In the genomic region with DNA sequence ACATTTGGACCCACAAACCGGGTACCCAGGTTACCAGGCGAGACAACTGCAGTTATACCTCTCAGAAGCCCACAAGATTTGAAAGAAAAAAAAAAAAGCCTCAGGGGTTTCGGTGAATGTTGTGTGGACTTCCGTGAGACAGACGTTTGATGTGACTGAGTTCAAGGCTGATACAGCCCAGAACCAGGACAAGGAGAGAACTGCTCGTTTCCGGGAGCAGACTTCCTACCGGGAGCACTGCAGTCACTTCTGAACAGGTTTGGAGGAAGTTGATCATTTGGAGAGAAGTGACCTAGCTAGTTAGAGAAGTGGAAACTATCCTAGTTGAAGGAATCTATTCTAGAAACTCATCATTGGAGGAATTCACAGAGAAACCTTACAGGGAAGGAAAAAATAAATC, we compare ENCODE assay signal across 9 cellular contexts. TPM values are rescaled to one million over a fixed set of nuclear protein-coding genes. Genes with fewer than 3 reads are reported as not detected.
DNase-seq lines count a peak whose midpoint lies in the region; ATAC-seq and TF ChIP-seq lines count a peak whose summit lies in the region.
"Had no signal": no experiment of that assay in that cellular context is flagged by ENCODE, and none has a peak within 500 bp of the region (broad histone marks: within the 10 kb centered on the region; RNA-seq: fewer than 3 reads in every experiment).

No MANE protein-coding gene starts in this region.

- no peak for TF ChIP-seq POLR2A in thyroid gland (IDR thresholded peaks at IDR 0.05)

- no peaks in the 10 kb centered on the region for H3K27me3 ChIP-seq in thyroid gland

- peaks cover 43% of the 10 kb centered on the region for H3K36me3 Mint-ChIP-seq in activated CD4-positive, alpha-beta T cell treated with anti-CD3 and anti-CD28 coated beads, Interleukin-2, amount 10 ng/mL, durations not matched to agents 24 days and 14 days (ENCODE audit: low read depth)
- peaks cover 40% of the 10 kb centered on the region for H3K36me3 Mint-ChIP-seq in activated CD8-positive, alpha-beta T cell treated with anti-CD3 and anti-CD28 coated beads for 36 hours (ENCODE audit: low read depth)

- H3K9me3 ChIP-seq in thyroid gland, result no peaks in the 10 kb centered on the region

- WGBS in thyroid gland, 2 donors, result 32 to 42% methylated on average over 8 of the region's 8 CpGs

- intact Hi-C loops in activated CD4-positive, alpha-beta T cell treated with anti-CD3 and anti-CD28 coated beads, Interleukin-2, amount 10 ng/mL, durations not matched to agents 24 days and 14 days (cut with micrococcal nuclease), result loop anchor here (1.0 to 2.0 kb wide), 2 partner anchors 10 to 36 kb away; no protein-coding TSS in a partner anchor
- intact Hi-C loops in activated CD8-positive, alpha-beta T cell treated with anti-CD3 and anti-CD28 coated beads for 36 hours (cut with micrococcal nuclease), result loop anchor here (5.0 kb wide), 1 partner anchor 49 kb away; a partner anchor contains a TSS
- intact Hi-C loops in thyroid gland (cut with DNase I), result loop anchor here (5.0 kb wide), 1 partner anchor 36 kb away; no protein-coding TSS in a partner anchor

- H3K36me3 ChIP-seq in thyroid gland, result no peaks in the 10 kb centered on the region

- H3K4me1 ChIP-seq in thyroid gland, result peaks cover 29 to 35% of the 10 kb centered on the region in 2 donors

- no peaks in the 10 kb centered on the region for H3K9me3 Mint-ChIP-seq in activated CD4-positive, alpha-beta T cell treated with anti-CD3 and anti-CD28 coated beads, Interleukin-2, amount 10 ng/mL, durations not matched to agents 24 days and 14 days
- H3K9me3 Mint-ChIP-seq in activated CD8-positive, alpha-beta T cell treated with anti-CD3 and anti-CD28 coated beads for 36 hours, result no peaks in the 10 kb centered on the region

- H3K4me1 Mint-ChIP-seq in activated CD4-positive, alpha-beta T cell treated with anti-CD3 and anti-CD28 coated beads, Interleukin-2, amount 10 ng/mL, durations not matched to agents 24 days and 14 days, result peaks cover 67% of the 10 kb centered on the region
- peaks cover 64% of the 10 kb centered on the region for H3K4me1 Mint-ChIP-seq in activated CD8-positive, alpha-beta T cell treated with anti-CD3 and anti-CD28 coated beads for 36 hours (ENCODE audit: low read depth)

- H3K27ac Mint-ChIP-seq in activated CD4-positive, alpha-beta T cell treated with anti-CD3 and anti-CD28 coated beads, Interleukin-2, amount 10 ng/mL, durations not matched to agents 24 days and 14 days, result peak overlapping the region; percentile 95
- H3K27ac Mint-ChIP-seq in activated CD8-positive, alpha-beta T cell treated with anti-CD3 and anti-CD28 coated beads for 36 hours, result peak overlapping the region; percentile 92

- peak; percentile 72 for DNase-seq in activated CD4-positive, alpha-beta T cell treated with anti-CD3 and anti-CD28 coated beads, Interleukin-2, amount 10 ng/mL, durations not matched to agents 24 days and 14 days
- DNase-seq in activated CD4-positive, alpha-beta T cell treated with anti-CD3 and anti-CD28 coated beads for 4 hours, result no peak
- DNase-seq in activated CD8-positive, alpha-beta T cell treated with anti-CD3 and anti-CD28 coated beads for 36 hours, result no peak
- DNase-seq in kidney tubule cell (ENCODE audit: low spot score) (peak; percentile 33), thyroid gland (no peak), NCI-H1694 treated with DMSO at 0.1 percent for 48 hours (lab: John Stamatoyannopoulos, UW) (no peak), GM19240 (ENCODE audit: insufficient read length, low spot score) (no peak)

- peak overlapping the region in 1 of 3 donors; percentile 17 for H3K27ac ChIP-seq in thyroid gland

- no peak for TF ChIP-seq CTCF in activated CD8-positive, alpha-beta T cell treated with anti-CD3 and anti-CD28 coated beads for 36 hours (IDR thresholded peaks at IDR 0.05)
- TF ChIP-seq CTCF in thyroid gland (IDR thresholded peaks at IDR 0.05), result no peak

- ATAC-seq in activated CD8-positive, alpha-beta T cell treated with anti-CD3 and anti-CD28 coated beads for 36 hours, result no peak
- no peak for ATAC-seq in HG03469 (IDR thresholded peaks at IDR 0.05; ENCODE audit: unreplicated experiment)

- peak overlapping the region; percentile 91 for H3K4me3 Mint-ChIP-seq in activated CD4-positive, alpha-beta T cell treated with anti-CD3 and anti-CD28 coated beads, Interleukin-2, amount 10 ng/mL, durations not matched to agents 24 days and 14 days
- H3K4me3 Mint-ChIP-seq in activated CD8-positive, alpha-beta T cell treated with anti-CD3 and anti-CD28 coated beads for 36 hours, result peak overlapping the region; percentile 88

- peak overlapping the region in 2 of 3 donors; percentile 51 to 53 for H3K4me3 ChIP-seq in thyroid gland (replicated peaks in 1 of 3)

- CTCF ChIA-PET in activated CD8-positive, alpha-beta T cell treated with anti-CD3 and anti-CD28 coated beads for 36 hours (lab: Charles Lee), result interaction anchor here (1.0 to 4.9 kb wide), 7 partner anchors 10 to 55 kb away, joined by 3 to 41 read pairs (median 7); no protein-coding TSS in a partner anchor

- peaks cover 2% of the 10 kb centered on the region for H3K27me3 Mint-ChIP-seq in activated CD4-positive, alpha-beta T cell treated with anti-CD3 and anti-CD28 coated beads, Interleukin-2, amount 10 ng/mL, durations not matched to agents 24 days and 14 days
- no peaks in the 10 kb centered on the region for H3K27me3 Mint-ChIP-seq in activated CD8-positive, alpha-beta T cell treated with anti-CD3 and anti-CD28 coated beads for 36 hours

- POLR2A ChIA-PET in activated CD8-positive, alpha-beta T cell treated with anti-CD3 and anti-CD28 coated beads for 36 hours (lab: Charles Lee), result interaction anchor here (1.0 to 7.3 kb wide), 10 partner anchors 10 to 78 kb away, joined by 3 to 78 read pairs (median 4); a partner anchor contains a TSS

RNA-seq across cellular contexts. Expression of a gene that starts 0.8 kb away (rescaled TPM):
- total RNA-seq in activated CD4-positive, alpha-beta T cell treated with anti-CD3 and anti-CD28 coated beads, Interleukin-2, amount 10 ng/mL, durations not matched to agents 24 days and 14 days, result 145 and 146 TPM in 2 replicates
- 10 to 100 TPM; 99.0 to 99.7 TPM for total RNA-seq in activated CD8-positive, alpha-beta T cell treated with anti-CD3 and anti-CD28 coated beads for 36 hours
- 10 to 100 TPM; 22.1 to 79.4 (median 49.9) TPM for total RNA-seq in thyroid gland

RNA-seq across cellular contexts. Expression of a gene that starts 3.3 kb away (rescaled TPM):
- total RNA-seq in activated CD4-positive, alpha-beta T cell treated with anti-CD3 and anti-CD28 coated beads, Interleukin-2, amount 10 ng/mL, durations not matched to agents 24 days and 14 days, result 5.8 and 6.7 TPM in 2 replicates
- total RNA-seq in activated CD8-positive, alpha-beta T cell treated with anti-CD3 and anti-CD28 coated beads for 36 hours, result 1 to 10 TPM; 3.2 to 4.4 TPM
- total RNA-seq in thyroid gland, result 10 to 100 TPM; 31.6 to 55.5 (median 46.6) TPM

RNA-seq across cellular contexts. Expression of a gene that starts 13.0 kb away (rescaled TPM):
- total RNA-seq in activated CD4-positive, alpha-beta T cell treated with anti-CD3 and anti-CD28 coated beads, Interleukin-2, amount 10 ng/mL, durations not matched to agents 24 days and 14 days, result 12.2 and 13.6 TPM in 2 replicates
- total RNA-seq in activated CD8-positive, alpha-beta T cell treated with anti-CD3 and anti-CD28 coated beads for 36 hours, result 1 to 10 TPM; 5.4 to 6.2 TPM
- total RNA-seq in thyroid gland, result 1 to 10 TPM in 1 of 4 donors, not detected in 3; 3.8 TPM

RNA-seq across cellular contexts. Expression of a gene that starts 26.0 kb away (rescaled TPM):
- 0.51 and 0.95 TPM in 2 replicates for total RNA-seq in activated CD4-positive, alpha-beta T cell treated with anti-CD3 and anti-CD28 coated beads, Interleukin-2, amount 10 ng/mL, durations not matched to agents 24 days and 14 days
- under 1 TPM in 1 of 2 experiments, not detected in 1; 0.29 TPM for total RNA-seq in activated CD8-positive, alpha-beta T cell treated with anti-CD3 and anti-CD28 coated beads for 36 hours
- total RNA-seq in thyroid gland, result 1 to 10 TPM in 1 of 4 donors, under 1 TPM in 1, not detected in 2; 0.67 to 1.1 TPM
- total RNA-seq: lung microvascular endothelial cell had no signal

RNA-seq across cellular contexts. Expression of a gene that starts 51.3 kb away (rescaled TPM):
- 95.6 and 100 TPM in 2 replicates for total RNA-seq in activated CD4-positive, alpha-beta T cell treated with anti-CD3 and anti-CD28 coated beads, Interleukin-2, amount 10 ng/mL, durations not matched to agents 24 days and 14 days
- total RNA-seq in activated CD8-positive, alpha-beta T cell treated with anti-CD3 and anti-CD28 coated beads for 36 hours, result 10 to 100 TPM; 48.0 to 49.4 TPM
- 10 to 100 TPM in 3 of 4 donors, 1 to 10 TPM in 1; 5.9 to 32.0 (median 21.3) TPM for total RNA-seq in thyroid gland

Comparison
In these comparisons a context has a peak if more than half of its experiments do, and no peak if none do; other contexts are left out.
1. DNase-seq: peak in activated CD4-positive, alpha-beta T cell treated with anti-CD3 and anti-CD28 coated beads, Interleukin-2, amount 10 ng/mL, durations not matched to agents 24 days and 14 days (single experiment) and kidney tubule cell (single experiment); none in activated CD4-positive, alpha-beta T cell treated with anti-CD3 and anti-CD28 coated beads for 4 hours (0 of 2), activated CD8-positive, alpha-beta T cell treated with anti-CD3 and anti-CD28 coated beads for 36 hours (single experiment), thyroid gland (0 of 2), NCI-H1694 treated with DMSO at 0.1 percent for 48 hours (single experiment) and GM19240 (single experiment).